Comparison of ENCODE assay signal across 9 cellular contexts in the genomic region with DNA sequence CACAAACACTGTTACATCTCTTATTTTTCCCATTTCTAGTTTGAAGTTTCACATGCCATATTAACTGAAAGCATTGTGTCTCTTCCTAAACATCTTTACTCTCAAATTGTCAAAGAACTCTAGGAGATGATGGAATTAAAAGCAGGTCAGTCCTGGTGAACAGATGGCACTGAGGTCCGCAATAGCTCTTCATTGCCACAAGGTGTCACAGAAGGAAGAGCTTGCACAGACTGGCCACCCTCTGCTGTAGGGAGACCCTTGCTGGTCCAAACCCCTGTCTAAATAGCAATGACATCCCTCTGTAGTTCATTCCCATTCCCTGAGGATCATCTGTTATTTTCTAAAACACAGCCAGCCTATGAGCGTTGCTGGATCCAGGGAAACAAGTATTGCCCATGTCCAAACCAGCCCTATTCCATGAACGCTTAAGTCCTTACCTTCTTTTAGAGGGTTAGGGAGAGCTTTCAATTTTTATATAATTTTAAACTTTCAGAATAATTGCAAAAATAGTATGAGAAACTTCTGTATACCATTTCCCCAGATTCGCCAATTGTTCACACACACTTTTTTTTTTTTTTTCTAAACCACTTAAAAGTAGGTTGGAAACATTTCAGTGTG. TPM values are rescaled to one million over a fixed set of nuclear protein-coding genes. Genes with fewer than 3 reads are reported as not detected.
DNase-seq lines count a peak whose midpoint lies in the region; ATAC-seq, FAIRE-seq and TF ChIP-seq lines count a peak whose summit lies in the region.
"Had no signal": no experiment of that assay in that cellular context is flagged by ENCODE, and none has a peak within 500 bp of the region (broad histone marks: within the 10 kb centered on the region; RNA-seq: fewer than 3 reads in every experiment).

No MANE protein-coding gene starts in this region.

- TF ChIP-seq CTCF in retinal pigment epithelial cell (conservative IDR thresholded peaks at IDR 0.05; ENCODE audit: low read depth, low read length) = peak; percentile 76

- DNase-seq in CD1c-positive myeloid dendritic cell (ENCODE audit: extremely low spot score) (peak; percentile 25), NCI-H524 treated with DMSO at 0.1 percent for 48 hours (lab: John Stamatoyannopoulos, UW) (peak; percentile 37), dermis blood vessel endothelial cell (peak; percentile 66), retinal pigment epithelial cell (ENCODE audit: low read depth) (no peak), RCC 7860 (ENCODE audit: low spot score) (no peak)

- ATAC-seq in GM18517 (IDR thresholded peaks at IDR 0.05; ENCODE audit: unreplicated experiment) (peak; percentile 79), HG02981 (IDR thresholded peaks at IDR 0.05; ENCODE audit: unreplicated experiment) (peak; percentile 84), GM21786 (IDR thresholded peaks at IDR 0.05; ENCODE audit: unreplicated experiment) (no peak)

- no peak overlapping the region for H3K4me3 ChIP-seq in retinal pigment epithelial cell (ENCODE audit: low read length)
- H3K4me3 ChIP-seq: SJSA1 had no signal

- FAIRE-seq in RCC 7860 (lab: Jason Lieb, UNC) = no peak

RNA-seq across cellular contexts. Expression of a gene that starts 10.1 kb away (rescaled TPM):
- 74.2 and 152 TPM in 2 replicates for total RNA-seq in dermis blood vessel endothelial cell

Comparison
In these comparisons a context has a peak if more than half of its experiments do, and no peak if none do; other contexts are left out.
1. DNase-seq: peak in CD1c-positive myeloid dendritic cell (single experiment), NCI-H524 treated with DMSO at 0.1 percent for 48 hours (single experiment) and dermis blood vessel endothelial cell (single experiment); none in retinal pigment epithelial cell (single experiment) and RCC 7860 (single experiment).